10 cellular contexts compared by ENCODE assay signal in genomic region chr4:138977525-138977924, GRCh38. TPM values are rescaled to one million over a fixed set of nuclear protein-coding genes. Genes with fewer than 3 reads are reported as not detected.
DNase-seq lines count a peak whose midpoint lies in the region; ATAC-seq and TF ChIP-seq lines count a peak whose summit lies in the region.
"Had no signal": no experiment of that assay in that cellular context is flagged by ENCODE, and none has a peak within 500 bp of the region (broad histone marks: within the 10 kb centered on the region; RNA-seq: fewer than 3 reads in every experiment).

No MANE protein-coding gene starts in this region.

- H3K27ac Mint-ChIP-seq in activated CD8-positive, alpha-beta T cell treated with anti-CD3 and anti-CD28 coated beads for 36 hours = no peak overlapping the region

- intact Hi-C loops in spleen (cut with DNase I; ENCODE audit: low total_unique reads) (no loop called here), dorsolateral prefrontal cortex (cut with DNase I) (no loop called here)
- intact Hi-C loops in activated CD8-positive, alpha-beta T cell treated with anti-CD3 and anti-CD28 coated beads for 36 hours (cut with micrococcal nuclease) = no loop called here

- no peaks in the 10 kb centered on the region for H3K9me3 Mint-ChIP-seq in activated CD8-positive, alpha-beta T cell treated with anti-CD3 and anti-CD28 coated beads for 36 hours

- ATAC-seq in GM19351 (IDR thresholded peaks at IDR 0.05; ENCODE audit: unreplicated experiment) = peak; percentile 95
- peak; percentile 89 for ATAC-seq in HG02884 (IDR thresholded peaks at IDR 0.05; ENCODE audit: unreplicated experiment)
- ATAC-seq in activated CD8-positive, alpha-beta T cell treated with anti-CD3 and anti-CD28 coated beads for 36 hours = no peak

- no peaks in the 10 kb centered on the region for H3K27me3 Mint-ChIP-seq in activated CD8-positive, alpha-beta T cell treated with anti-CD3 and anti-CD28 coated beads for 36 hours

- H3K9me3 ChIP-seq in spleen = no peaks in the 10 kb centered on the region

- peak; percentile 71 for DNase-seq in NAMALWA (ENCODE audit: low spot score)
- no peak for DNase-seq in spleen
- DNase-seq in T-helper 9 cell = no peak
- DNase-seq in glomerular visceral epithelial cell (ENCODE audit: extremely low spot score) = no peak
- no peak for DNase-seq in dorsolateral prefrontal cortex
- no peak for DNase-seq in activated CD8-positive, alpha-beta T cell treated with anti-CD3 and anti-CD28 coated beads for 36 hours
- DNase-seq: activated CD4-positive, alpha-beta T cell treated with anti-CD3 and anti-CD28 coated beads, Interleukin-2, amount 50 U/mL, for 1 hour; NCI-H2081 had no signal

- H3K4me1 ChIP-seq in spleen = peaks cover 3 to 49% (median 31%) of the 10 kb centered on the region in 6 donors

- no peaks in the 10 kb centered on the region for H3K36me3 ChIP-seq in spleen

- H3K4me3 Mint-ChIP-seq in activated CD8-positive, alpha-beta T cell treated with anti-CD3 and anti-CD28 coated beads for 36 hours = no peak overlapping the region

- H3K4me3 ChIP-seq in spleen (no peak overlapping the region), dorsolateral prefrontal cortex (no peak overlapping the region)

- POLR2A ChIA-PET in activated CD8-positive, alpha-beta T cell treated with anti-CD3 and anti-CD28 coated beads for 36 hours (lab: Charles Lee) = no interaction called here

- H3K36me3 Mint-ChIP-seq in activated CD8-positive, alpha-beta T cell treated with anti-CD3 and anti-CD28 coated beads for 36 hours (ENCODE audit: low read depth) = no peaks in the 10 kb centered on the region

- CTCF ChIA-PET in activated CD8-positive, alpha-beta T cell treated with anti-CD3 and anti-CD28 coated beads for 36 hours (lab: Charles Lee) = no interaction called here

- WGBS in spleen, 5 donors = 24 to 32% (median 26%) methylated on average over 5 of the region's 5 CpGs

- TF ChIP-seq POLR2A in spleen (IDR thresholded peaks at IDR 0.05) = peak in 1 of 3 donors; percentile 28

- peak overlapping the region in 7 of 8 donors; percentile 16 to 77 (median 54) for H3K27ac ChIP-seq in spleen
- no peak overlapping the region for H3K27ac ChIP-seq in dorsolateral prefrontal cortex

- H3K4me1 Mint-ChIP-seq in activated CD8-positive, alpha-beta T cell treated with anti-CD3 and anti-CD28 coated beads for 36 hours (ENCODE audit: low read depth) = no peaks in the 10 kb centered on the region

- H3K27me3 ChIP-seq in spleen (replicated peaks in 1 of 7) (no peaks in the 10 kb centered on the region), dorsolateral prefrontal cortex (no peaks in the 10 kb centered on the region)

- TF ChIP-seq CTCF in spleen (IDR thresholded peaks at IDR 0.05 in 8 of 11, conservative IDR thresholded peaks at IDR 0.05 in 3 of 11) (no peak), dorsolateral prefrontal cortex (IDR thresholded peaks at IDR 0.05 in 54 of 56, conservative IDR thresholded peaks at IDR 0.05 in 2 of 56; ENCODE audit: low read depth in 1 of 56, partially characterized antibody in 56 of 56) (no peak)
- no peak for TF ChIP-seq CTCF in activated CD8-positive, alpha-beta T cell treated with anti-CD3 and anti-CD28 coated beads for 36 hours (IDR thresholded peaks at IDR 0.05)

RNA-seq across cellular contexts. Expression of gene NOCT, which starts 38.1 kb away (rescaled TPM):
- total RNA-seq in spleen = 10 to 100 TPM in 1 of 7 donors, 1 to 10 TPM in 6; 2.4 to 12.4 (median 7.0) TPM
- polyA plus RNA-seq in spleen = 1 to 10 TPM in 1 of 3 donors, under 1 TPM in 2; 0.37 to 1.6 (median 0.89) TPM
- total RNA-seq in dorsolateral prefrontal cortex = 10 to 100 TPM in 105 of 120 experiments, 1 to 10 TPM in 15; 6.5 to 26.5 (median 12.5) TPM
- 10 to 100 TPM; 21.5 to 24.9 TPM for total RNA-seq in activated CD8-positive, alpha-beta T cell treated with anti-CD3 and anti-CD28 coated beads for 36 hours

Comparison
In these comparisons a context has a peak if more than half of its experiments do, and no peak if none do; other contexts are left out.
1. H3K27ac ChIP-seq: peak in spleen (7 of 8); none in dorsolateral prefrontal cortex (0 of 59).